ENCODE assay signal across 14 cellular contexts in the genomic region with DNA sequence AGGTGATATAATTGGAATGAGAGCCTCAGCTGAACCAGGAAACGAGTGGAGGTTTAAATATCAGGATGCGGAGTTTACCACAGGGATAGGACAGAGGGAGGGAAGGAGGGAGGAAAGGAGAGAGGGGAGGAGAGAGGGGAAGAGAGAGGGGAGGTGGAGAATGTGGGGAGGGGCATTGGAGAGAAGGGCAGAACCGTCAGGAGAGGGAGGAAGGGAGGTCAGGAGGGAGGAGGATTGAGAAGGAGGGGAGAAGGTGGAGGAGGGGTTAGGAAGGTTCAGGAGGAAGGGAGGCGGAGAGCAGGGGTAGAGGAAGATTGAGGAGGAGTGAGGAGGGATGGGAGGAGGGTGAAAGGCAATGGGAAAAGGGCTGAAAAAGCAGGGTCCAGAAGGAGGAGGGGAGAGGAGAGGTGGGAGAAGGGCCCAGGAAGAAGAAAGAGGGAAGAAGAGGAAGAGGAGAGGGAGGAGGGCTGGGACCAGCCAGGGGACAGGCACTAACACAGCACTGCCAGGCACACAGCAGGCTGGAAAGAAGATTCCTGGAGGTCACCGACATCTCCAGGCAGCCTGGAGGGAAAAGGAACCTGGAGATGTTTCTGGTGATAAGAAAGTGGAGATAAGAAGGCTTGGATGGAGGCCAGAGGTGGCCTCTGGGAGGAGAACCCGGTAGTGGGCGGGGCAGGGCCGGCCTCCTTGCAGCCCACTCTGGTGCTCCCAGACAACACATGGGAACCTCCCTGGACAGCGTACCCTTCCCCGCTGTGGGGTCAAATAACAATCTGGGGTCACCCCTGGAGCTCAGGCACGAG.
DNase-seq lines count a peak whose midpoint lies in the region; ATAC-seq, FAIRE-seq and TF ChIP-seq lines count a peak whose summit lies in the region.
"Had no signal": no experiment of that assay in that cellular context is flagged by ENCODE, and none has a peak within 500 bp of the region (broad histone marks: within the 10 kb centered on the region; RNA-seq: fewer than 3 reads in every experiment).

No MANE protein-coding gene starts in this region.

- in situ Hi-C loops in G401 (cut with HindIII; ENCODE audit: low sequenced_read_pairs) = no loop called here

- intact Hi-C loops in left colon (cut with DNase I, micrococcal nuclease) = no loop called here
- intact Hi-C loops in psoas muscle (cut with DNase I) = no loop called here

- TF ChIP-seq CTCF in psoas muscle (IDR thresholded peaks at IDR 0.05) = no peak

- no peak for FAIRE-seq in small intestine (lab: Jason Lieb, UNC)
- FAIRE-seq: astrocyte had no signal

- H3K36me3 ChIP-seq in NT2/D1 (ENCODE audit: insufficient read depth, insufficient read length, low read length) = no peaks in the 10 kb centered on the region
- H3K36me3 ChIP-seq in small intestine (ENCODE audit: control insufficient read depth in 2 of 2, insufficient read depth in 2 of 2, low read length in 2 of 2) = no peaks in the 10 kb centered on the region
- H3K36me3 ChIP-seq in psoas muscle (ENCODE audit: insufficient read depth in 1 of 2, low read depth in 1 of 2) = no peaks in the 10 kb centered on the region
- H3K36me3 ChIP-seq: esophagus muscularis mucosa had no signal

- no peak overlapping the region for H3K9ac ChIP-seq in NT2/D1 (ENCODE audit: insufficient read length, low read depth)

- H3K4me3 ChIP-seq in NT2/D1 (ENCODE audit: insufficient read length, low read depth) (no peak overlapping the region), small intestine (ENCODE audit: low read depth in 1 of 2, low read length in 2 of 2) (no peak overlapping the region), psoas muscle (no peak overlapping the region)
- H3K4me3 ChIP-seq: esophagus muscularis mucosa had no signal

- peaks cover 2% of the 10 kb centered on the region for H3K4me1 ChIP-seq in NT2/D1 (ENCODE audit: insufficient read depth, insufficient read length)
- no peaks in the 10 kb centered on the region for H3K4me1 ChIP-seq in small intestine (ENCODE audit: control insufficient read depth in 2 of 2, insufficient read depth in 1 of 2, low read depth in 1 of 2, low read length in 1 of 2)
- no peaks in the 10 kb centered on the region for H3K4me1 ChIP-seq in psoas muscle
- H3K4me1 ChIP-seq: esophagus muscularis mucosa had no signal

- H3K27ac ChIP-seq in small intestine (ENCODE audit: low read depth in 1 of 2, low read length in 1 of 2) = no peak overlapping the region
- no peak overlapping the region for H3K27ac ChIP-seq in psoas muscle
- H3K27ac ChIP-seq: esophagus muscularis mucosa had no signal

- DNase-seq in NCI-H2196 (lab: John Stamatoyannopoulos, UW; ENCODE audit: unreplicated experiment) = peak; percentile 20
- no peak for DNase-seq in NCI-H2196 treated with DMSO at 0.1 percent for 48 hours (lab: John Stamatoyannopoulos, UW; ENCODE audit: unreplicated experiment)
- peak; percentile 9 for DNase-seq in NT2/D1 (ENCODE audit: low read depth, low spot score)
- peak; percentile 49 to 73 for DNase-seq in left colon
- DNase-seq in small intestine = peak; percentile 13
- no peak for DNase-seq in G401 (ENCODE audit: low spot score)
- DNase-seq in psoas muscle = no peak
- DNase-seq: activated B cell treated with CpG ODN at 0.5 μM for 24 hours; activated gamma-delta T cell treated with Interleukin-2 at 50 U/mL for 16 hours; RPMI8226; stimulated activated naive CD4-positive, alpha-beta T cell treated with Interleukin-2 at 50 U/mL for 16 hours had no signal

- H3K9me3 ChIP-seq in NT2/D1 (ENCODE audit: insufficient read depth, low read length) (no peaks in the 10 kb centered on the region), small intestine (ENCODE audit: control insufficient read depth, low read depth) (no peaks in the 10 kb centered on the region), psoas muscle (no peaks in the 10 kb centered on the region)
- H3K9me3 ChIP-seq: esophagus muscularis mucosa had no signal

- 41 to 51% (median 47%) methylated on average over 11 of the region's 11 CpGs for WGBS in small intestine, 3 donors
- WGBS in psoas muscle, 3 donors = 68 to 72% (median 69%) methylated on average over 11 of the region's 11 CpGs

- no peaks in the 10 kb centered on the region for H3K27me3 ChIP-seq in NT2/D1 (ENCODE audit: insufficient read depth, insufficient read length)
- peaks cover 0 to 2% of the 10 kb centered on the region in 2 donors for H3K27me3 ChIP-seq in small intestine (ENCODE audit: control insufficient read depth in 2 of 2, insufficient read depth in 2 of 2, low read length in 2 of 2)
- H3K27me3 ChIP-seq in psoas muscle (ENCODE audit: insufficient read depth in 3 of 3, low read length in 2 of 3) = peaks cover 0 to 9% (median 0%) of the 10 kb centered on the region in 3 donors

- peak; percentile 77 for ATAC-seq in left colon
- no peak for ATAC-seq in GM21367 (IDR thresholded peaks at IDR 0.05; ENCODE audit: unreplicated experiment)
- ATAC-seq in psoas muscle = no peak

Comparison
In these comparisons a context has a peak if more than half of its experiments do, and no peak if none do; other contexts are left out.
1. DNase-seq: peak in NCI-H2196 (single experiment), NT2/D1 (single experiment), left colon (2 of 2) and small intestine (single experiment); none in NCI-H2196 treated with DMSO at 0.1 percent for 48 hours (single experiment), G401 (single experiment) and psoas muscle (0 of 2).